In genomic region chr10:111874586-111874985, GRCh38 we compare ENCODE assay signal across 26 cellular contexts.
"Had no signal": no experiment of that assay in that cellular context is flagged by ENCODE, and none has a peak within 500 bp of the region (broad histone marks: within the 10 kb centered on the region; RNA-seq: fewer than 3 reads in every experiment).

No MANE protein-coding gene starts in this region.

- H3K9me3 ChIP-seq: neutrophil, ovary, right lobe of liver, thoracic aorta, vagina had no signal

- H3K27ac ChIP-seq: neutrophil, ovary, right lobe of liver, thoracic aorta, vagina, VCaP had no signal

- H3K36me3 ChIP-seq: neutrophil, ovary, right lobe of liver, thoracic aorta, vagina had no signal

- H3K4me1 ChIP-seq: right lobe of liver, vagina had no signal

- H3K27me3 ChIP-seq: neutrophil, ovary, right lobe of liver, vagina had no signal

- DNase-seq: activated CD4-positive, alpha-beta T cell treated with anti-CD3 and anti-CD28 coated beads for 4 hours; activated CD4-positive, alpha-beta T cell treated with anti-CD3 and anti-CD28 coated beads, Interleukin-2, amount 50 U/mL, for 4 hours; activated naive CD4-positive, alpha-beta T cell; activated T-cell treated with anti-CD3 and anti-CD28 coated beads for 4 hours; activated T-cell treated with anti-CD3 and anti-CD28 coated beads, Interleukin-2, amount 50 U/mL, for 72 hours; anterior cingulate cortex; cortex of kidney; effector memory CD8-positive, alpha-beta T cell; erythroblast; foreskin fibroblast; head of caudate nucleus; hypothalamus; kidney glomerular epithelial cell; left ventricle myocardium superior; naive B cell; nephron progenitor cell; ovary; right lobe of liver; small intestine; stimulated activated CD4-positive, alpha-beta T cell treated with anti-CD3 and anti-CD28 coated beads, Interleukin-4, amount 100 ng/mL, for 24 hours; T-helper 9 cell had no signal

- H3K4me3 ChIP-seq: ovary, right lobe of liver, thoracic aorta, vagina had no signal

- ATAC-seq: activated T-cell treated with anti-CD3 and anti-CD28 coated beads, Interleukin-2, amount 50 U/mL, for 72 hours; effector memory CD8-positive, alpha-beta T cell; left ventricle myocardium superior; right lobe of liver; stimulated activated effector memory CD8-positive, alpha-beta T cell treated with anti-CD3 and anti-CD28 coated beads, Interleukin-12 subunit alpha, Interleukin-12 subunit beta, amount 100 ng/mL, for 72 hours had no signal
